In the genomic region with DNA sequence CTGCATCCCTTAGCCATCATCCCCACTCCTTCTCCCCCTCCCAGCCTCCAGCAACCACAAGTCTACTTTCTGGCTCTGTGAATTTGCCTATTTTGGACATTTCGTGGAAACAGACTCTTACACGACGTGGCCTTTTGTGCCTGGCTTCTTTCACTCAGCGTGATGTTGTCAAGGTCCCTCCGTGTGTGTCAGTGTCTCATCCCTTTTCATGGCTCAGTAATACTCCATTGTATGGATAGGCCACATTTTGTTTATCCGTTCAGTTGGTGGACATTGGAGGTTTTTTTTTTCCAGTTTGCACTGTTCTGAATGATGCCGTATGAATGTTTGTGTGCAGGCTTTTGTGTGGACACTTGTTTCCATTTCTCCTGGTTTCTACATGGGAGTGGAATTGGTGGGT, we compare ENCODE assay signal across 18 cellular contexts. TPM values are rescaled to one million over a fixed set of nuclear protein-coding genes. Genes with fewer than 3 reads are reported as not detected.
A peak's percentile ranks its signal among the peaks of the same experiment; 100 is the strongest.
DNase-seq lines count a peak whose midpoint lies in the region; ATAC-seq and TF ChIP-seq lines count a peak whose summit lies in the region.
"Had no signal": no experiment of that assay in that cellular context is flagged by ENCODE, and none has a peak within 500 bp of the region (broad histone marks: within the 10 kb centered on the region; RNA-seq: fewer than 3 reads in every experiment).

No MANE protein-coding gene starts in this region.

- peak overlapping the region; percentile 90 for H3K27ac ChIP-seq in PC-9
- H3K27ac ChIP-seq in gastrocnemius medialis, result peak overlapping the region; percentile 81 to 92 (median 84)
- H3K27ac ChIP-seq in OCI-LY7 (ENCODE audit: low read depth, low read length, poor library complexity, severe bottlenecking), result no peak overlapping the region
- H3K27ac ChIP-seq: HL-60, SJSA1 had no signal

- in situ Hi-C loops in gastrocnemius medialis (cut with MboI; ENCODE audit: low sequenced_read_pairs in 4 of 4), result no loop called here

- H3K27ac Mint-ChIP-seq in Caco-2 (ENCODE audit: unreplicated experiment) (peak overlapping the region; percentile 99), mesothelial cell of epicardium (peak overlapping the region; percentile 30)
- H3K27ac Mint-ChIP-seq: CD4-positive, alpha-beta T cell had no signal

- H4K20me1 ChIP-seq in PC-9 (ENCODE audit: insufficient read depth) (no peaks in the 10 kb centered on the region), OCI-LY7 (ENCODE audit: insufficient read depth, low read length) (no peaks in the 10 kb centered on the region; the same call in 1 of the 2 replicates)

- peaks cover 35% of the 10 kb centered on the region for H3F3A ChIP-seq in PC-9 (ENCODE audit: insufficient read depth, low read depth)

- no peaks in the 10 kb centered on the region for H3K27me3 Mint-ChIP-seq in Caco-2 (ENCODE audit: insufficient read depth, unreplicated experiment)
- no peaks in the 10 kb centered on the region for H3K27me3 Mint-ChIP-seq in mesothelial cell of epicardium (ENCODE audit: low read depth)
- H3K27me3 Mint-ChIP-seq: CD4-positive, alpha-beta T cell had no signal

- H3K79me2 ChIP-seq in PC-9 (ENCODE audit: low read depth) (peaks cover 76% of the 10 kb centered on the region), OCI-LY7 (ENCODE audit: insufficient read depth, low read depth, low read length) (0 out of 2 replicates have a peak, but pooled peaks cover 4% of the 10 kb centered on the region)

- H3K9me3 ChIP-seq in Caco-2 (peaks cover 13% of the 10 kb centered on the region), PC-9 (ENCODE audit: insufficient read depth, low read depth) (no peaks in the 10 kb centered on the region), gastrocnemius medialis (no peaks in the 10 kb centered on the region), OCI-LY7 (ENCODE audit: low read length) (no peaks in the 10 kb centered on the region)
- H3K9me3 ChIP-seq: SJSA1 had no signal

- POLR2A ChIA-PET in Caco-2 (lab: Charles Lee), result no interaction called here
- POLR2A ChIA-PET in PC-9 (lab: Charles Lee; ENCODE audit: unreplicated experiment), result no interaction called here
- POLR2A ChIA-PET in OCI-LY7 (lab: Charles Lee), result no interaction called here

- ATAC-seq in gastrocnemius medialis (no peak), GM18858 (IDR thresholded peaks at IDR 0.05; ENCODE audit: unreplicated experiment) (no peak)

- no peak for TF ChIP-seq POLR2A in gastrocnemius medialis (IDR thresholded peaks at IDR 0.05)

- H3K36me3 ChIP-seq in Caco-2 (ENCODE audit: control insufficient read depth, insufficient read depth, low read length) (no peaks in the 10 kb centered on the region; the same call in 1 of the 2 replicates), PC-9 (ENCODE audit: low read depth) (peaks cover 5% of the 10 kb centered on the region; the same call in 1 of the 2 replicates), gastrocnemius medialis (no peaks in the 10 kb centered on the region), OCI-LY7 (ENCODE audit: insufficient read depth, low read length) (peaks cover 23% of the 10 kb centered on the region)

- BruUV-seq in Caco-2 (replicated peaks; lab: Mats Ljungman, UMichigan) (no TSS peak), PC-9 (replicated peaks; lab: Mats Ljungman, UMichigan) (no TSS peak), OCI-LY7 (replicated peaks; lab: Mats Ljungman, UMichigan) (no TSS peak)

- H3K36me3 Mint-ChIP-seq in Caco-2 (ENCODE audit: insufficient read depth, unreplicated experiment), result peaks cover 74% of the 10 kb centered on the region
- H3K36me3 Mint-ChIP-seq in mesothelial cell of epicardium, result peaks cover 35% of the 10 kb centered on the region

- H3K27me3 ChIP-seq in Caco-2 (replicated peaks; ENCODE audit: control insufficient read depth, insufficient read depth, low read length) (no peaks in the 10 kb centered on the region), PC-9 (ENCODE audit: insufficient read depth, low read depth) (no peaks in the 10 kb centered on the region), gastrocnemius medialis (no peaks in the 10 kb centered on the region)
- H3K27me3 ChIP-seq: SJSA1 had no signal

- H3K9me2 ChIP-seq in PC-9 (ENCODE audit: insufficient read depth) (no peaks in the 10 kb centered on the region), OCI-LY7 (ENCODE audit: insufficient read depth, low read length) (no peaks in the 10 kb centered on the region)

- intact Hi-C loops in Caco-2 (cut with micrococcal nuclease; ENCODE audit: unreplicated experiment) (loop anchor here (5.0 kb wide), 1 partner anchor 50 kb away; no protein-coding TSS in a partner anchor), PC-9 (cut with micrococcal nuclease; ENCODE audit: unreplicated experiment) (no loop called here), gastrocnemius medialis (cut with DNase I; ENCODE audit: low total_unique reads) (no loop called here), OCI-LY7 (cut with micrococcal nuclease; ENCODE audit: unreplicated experiment) (no loop called here)

- DNase-seq in Caco-2 (no peak), PC-9 (no peak), mesothelial cell of epicardium (ENCODE audit: low spot score in 2 of 2, unreplicated experiment in 2 of 2) (no peak), gastrocnemius medialis (no peak), 8988T (no peak), OCI-LY7 (ENCODE audit: low spot score) (no peak)
- DNase-seq: ACHN; Calu3; CD4-positive, alpha-beta T cell; H7; MV-4-11; NCI-H1436; NCI-H2029; NCI-H2171 treated with DMSO at 0.1 percent for 48 hours; NCI-H446 treated with DMSO at 0.1 percent for 48 hours had no signal

- H2AFZ ChIP-seq in PC-9 (no peak overlapping the region), OCI-LY7 (ENCODE audit: low read length) (no peak overlapping the region)

- H3K9me3 Mint-ChIP-seq in Caco-2 (ENCODE audit: unreplicated experiment), result no peaks in the 10 kb centered on the region
- peaks cover 5% of the 10 kb centered on the region for H3K9me3 Mint-ChIP-seq in mesothelial cell of epicardium

- no peak overlapping the region for H3K4me3 ChIP-seq in Caco-2 (ENCODE audit: low read depth, low read length)
- peak overlapping the region; percentile 45; the same call in 1 of the 2 replicates for H3K4me3 ChIP-seq in PC-9
- no peak overlapping the region for H3K4me3 ChIP-seq in gastrocnemius medialis
- H3K4me3 ChIP-seq in OCI-LY7 (ENCODE audit: low read depth, low read length, poor library complexity, severe bottlenecking), result no peak overlapping the region
- H3K4me3 ChIP-seq: SJSA1 had no signal

- H3K4me3 Mint-ChIP-seq in Caco-2 (ENCODE audit: unreplicated experiment) (no peak overlapping the region), mesothelial cell of epicardium (no peak overlapping the region)
- H3K4me3 Mint-ChIP-seq: CD4-positive, alpha-beta T cell had no signal

- CTCF ChIA-PET in Caco-2 (lab: Charles Lee), result no interaction called here
- CTCF ChIA-PET in PC-9 (lab: Charles Lee), result no interaction called here
- CTCF ChIA-PET in OCI-LY7 (lab: Charles Lee; ENCODE audit: unreplicated experiment), result no interaction called here

- H3K4me1 ChIP-seq in Caco-2, result peaks cover 54% of the 10 kb centered on the region
- H3K4me1 ChIP-seq in PC-9 (replicated peaks; ENCODE audit: insufficient read depth), result peaks cover 42% of the 10 kb centered on the region
- peaks cover 43 to 49% of the 10 kb centered on the region in 2 donors for H3K4me1 ChIP-seq in gastrocnemius medialis
- no peaks in the 10 kb centered on the region for H3K4me1 ChIP-seq in OCI-LY7 (ENCODE audit: insufficient read depth, low read length, poor library complexity, severe bottlenecking)

- H3K4me1 Mint-ChIP-seq in Caco-2 (ENCODE audit: low read depth, unreplicated experiment), result peaks cover 53% of the 10 kb centered on the region
- peaks cover 28% of the 10 kb centered on the region for H3K4me1 Mint-ChIP-seq in mesothelial cell of epicardium

- H3K4me2 ChIP-seq in PC-9 (peak overlapping the region; percentile 83), OCI-LY7 (ENCODE audit: low read length) (no peak overlapping the region)

- TF ChIP-seq CTCF in Caco-2 (IDR thresholded peaks at IDR 0.05; ENCODE audit: insufficient read depth in 1 of 2, low read depth in 1 of 2, low read length in 1 of 2, severe bottlenecking in 1 of 2, unreplicated experiment in 1 of 2) (no peak), PC-9 (conservative IDR thresholded peaks at IDR 0.05) (no peak), mesothelial cell of epicardium (IDR thresholded peaks at IDR 0.05; ENCODE audit: unreplicated experiment) (no peak), gastrocnemius medialis (IDR thresholded peaks at IDR 0.05 in 4 of 5, conservative IDR thresholded peaks at IDR 0.05 in 1 of 5) (no peak), OCI-LY7 (conservative IDR thresholded peaks at IDR 0.05; ENCODE audit: low read length) (no peak)

RNA-seq across cellular contexts. Expression of gene BICRA, which starts 38.0 kb away (rescaled TPM):
- total RNA-seq in Caco-2 (2022), result 34.3 and 38.8 TPM in 2 replicates
- total RNA-seq in PC-9 (2021), result 9.6 and 14.4 TPM in 2 replicates
- 35.6 to 38.5 TPM (median 36.9 TPM) in 3 replicates for total RNA-seq in mesothelial cell of epicardium
- total RNA-seq in gastrocnemius medialis, result 10 to 100 TPM in 3 of 4 donors, 1 to 10 TPM in 1; 8.4 to 35.2 (median 28.7) TPM
- 2.1 and 4.4 TPM in 2 replicates for total RNA-seq in OCI-LY7 (2014; rRNA removed; shearing (Covaris generic))
- 16.0 and 16.5 TPM in 2 replicates for total RNA-seq in OCI-LY7 (2022)
